In the genomic region with DNA sequence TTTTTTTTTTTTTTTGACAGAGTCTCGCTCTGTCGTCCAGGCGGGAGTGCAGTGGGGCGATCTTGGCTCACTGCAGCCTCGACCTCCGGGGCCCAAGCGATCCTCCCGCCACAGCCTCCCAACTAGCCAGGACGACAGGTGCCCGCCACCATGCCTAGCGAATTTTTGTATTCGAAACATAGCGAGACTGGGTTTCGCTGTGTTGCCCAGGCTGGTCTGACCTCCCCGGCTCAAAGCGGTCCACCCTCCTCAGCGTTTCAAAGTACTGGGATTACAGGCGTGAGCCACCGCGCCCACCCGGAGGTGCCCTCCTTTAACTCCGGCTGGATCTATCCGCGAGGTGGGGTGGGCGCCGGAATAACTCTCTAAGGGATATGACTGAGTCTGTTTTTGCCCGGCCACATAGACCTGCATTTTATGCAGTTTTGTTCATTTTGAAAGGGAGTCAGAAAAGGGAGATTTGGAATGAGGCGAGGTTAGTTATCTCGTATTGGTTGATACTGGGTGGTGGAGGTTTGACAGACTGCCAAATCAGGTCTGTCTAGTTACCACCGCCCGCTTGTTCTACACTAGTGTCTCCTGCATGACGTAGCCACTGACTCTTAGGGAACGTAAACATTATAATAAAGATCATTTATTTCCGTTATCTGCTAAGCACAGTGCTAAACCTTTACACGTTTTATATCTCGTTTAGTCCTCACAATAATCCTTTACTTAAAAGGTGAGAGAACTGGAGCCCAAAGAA, we compare ENCODE assay signal across 8 cellular contexts. TPM values are rescaled to one million over a fixed set of nuclear protein-coding genes. Genes with fewer than 3 reads are reported as not detected.
DNase-seq lines count a peak whose midpoint lies in the region; ATAC-seq and TF ChIP-seq lines count a peak whose summit lies in the region.

No MANE protein-coding gene starts in this region.

- H3K9me2 ChIP-seq in SK-N-SH = no peaks in the 10 kb centered on the region

- H3K4me3 ChIP-seq in SK-N-SH (ENCODE audit: low read depth in 2 of 2, low read length in 1 of 2) (peak overlapping the region; percentile 72 to 98), iPS-18a (ENCODE audit: low read length) (peak overlapping the region; percentile 100), suprapubic skin (peak overlapping the region; percentile 89)

- H4K20me1 ChIP-seq in SK-N-SH (ENCODE audit: insufficient read depth) = peaks cover 32% of the 10 kb centered on the region

- 0 out of 2 replicates have a peak overlapping the region, but pooled peaks have one; percentile 97 for H3K9ac ChIP-seq in SK-N-SH
- H3K9ac ChIP-seq in iPS-18a (ENCODE audit: low read length) = peak overlapping the region; percentile 100

- CTCF ChIA-PET in SK-N-SH (lab: Yijun Ruan, JAX) = interaction anchor here (0.7 to 1.6 kb wide), 2 partner anchors 9 to 376 kb away, joined by 4 read pairs; no protein-coding TSS in a partner anchor

- TF ChIP-seq EP300 in SK-N-SH (IDR thresholded peaks at IDR 0.05; ENCODE audit: borderline replicate concordance in 1 of 2, low read depth in 1 of 2, low read length in 1 of 2) (no peak), suprapubic skin (IDR thresholded peaks at IDR 0.05) (no peak)

- H3K27ac ChIP-seq in SK-N-SH (ENCODE audit: low read depth in 2 of 2, low read length in 1 of 2) = no peak overlapping the region
- no peak overlapping the region for H3K27ac ChIP-seq in iPS-18a (ENCODE audit: low read length)
- no peak overlapping the region for H3K27ac ChIP-seq in suprapubic skin

- no peaks in the 10 kb centered on the region for H3K27me3 Mint-ChIP-seq in activated T-helper 2 cell treated with anti-CD3 and anti-CD28 coated beads, Interferon-gamma antibody, Interleukin-2, Interleukin-4, amounts not matched to agents 10 μg/mL and 5 μg/mL and 100 μg/mL, durations not matched to agents 14 hours and 24 hours and 36 hours (ENCODE audit: low read depth)

- intact Hi-C loops in activated T-helper 2 cell treated with anti-CD3 and anti-CD28 coated beads, Interferon-gamma antibody, Interleukin-2, Interleukin-4, amounts not matched to agents 10 μg/mL and 5 μg/mL and 100 μg/mL, durations not matched to agents 14 hours and 24 hours and 36 hours (cut with micrococcal nuclease) = loop anchor here (2.0 kb wide), 1 partner anchor 351 kb away; a partner anchor contains a TSS

- no peaks in the 10 kb centered on the region for H3K9me3 Mint-ChIP-seq in activated T-helper 2 cell treated with anti-CD3 and anti-CD28 coated beads, Interferon-gamma antibody, Interleukin-2, Interleukin-4, amounts not matched to agents 10 μg/mL and 5 μg/mL and 100 μg/mL, durations not matched to agents 14 hours and 24 hours and 36 hours

- H3K36me3 ChIP-seq in SK-N-SH (replicated peaks in 1 of 2; ENCODE audit: control insufficient read depth in 1 of 2, insufficient read depth in 2 of 2, low read length in 1 of 2) = peaks cover 6 to 22% of the 10 kb centered on the region in 2 experiments
- H3K36me3 ChIP-seq in iPS-18a (ENCODE audit: control insufficient read depth, low read depth, low read length) = peaks cover 11% of the 10 kb centered on the region
- H3K36me3 ChIP-seq in suprapubic skin = peaks cover 6% of the 10 kb centered on the region

- peak overlapping the region; percentile 51 for H3K27ac Mint-ChIP-seq in activated T-helper 2 cell treated with anti-CD3 and anti-CD28 coated beads, Interferon-gamma antibody, Interleukin-2, Interleukin-4, amounts not matched to agents 10 μg/mL and 5 μg/mL and 100 μg/mL, durations not matched to agents 14 hours and 24 hours and 36 hours

- no peak for TF ChIP-seq RAD21 in SK-N-SH (IDR thresholded peaks at IDR 0.05; ENCODE audit: low read length)

- H3K36me3 Mint-ChIP-seq in activated T-helper 2 cell treated with anti-CD3 and anti-CD28 coated beads, Interferon-gamma antibody, Interleukin-2, Interleukin-4, amounts not matched to agents 10 μg/mL and 5 μg/mL and 100 μg/mL, durations not matched to agents 14 hours and 24 hours and 36 hours (ENCODE audit: low read depth) = peaks cover 32% of the 10 kb centered on the region

- no peaks in the 10 kb centered on the region for H3K9me3 ChIP-seq in SK-N-SH
- no peaks in the 10 kb centered on the region for H3K9me3 ChIP-seq in iPS-18a (ENCODE audit: control insufficient read depth, low read depth, low read length)
- no peaks in the 10 kb centered on the region for H3K9me3 ChIP-seq in suprapubic skin

- peak overlapping the region; percentile 82 for H3K4me2 ChIP-seq in SK-N-SH

- peak overlapping the region; percentile 69 for H3K4me3 Mint-ChIP-seq in activated T-helper 2 cell treated with anti-CD3 and anti-CD28 coated beads, Interferon-gamma antibody, Interleukin-2, Interleukin-4, amounts not matched to agents 10 μg/mL and 5 μg/mL and 100 μg/mL, durations not matched to agents 14 hours and 24 hours and 36 hours (ENCODE audit: low read depth)

- POLR2A ChIA-PET in SK-N-SH (lab: Yijun Ruan, JAX) = no interaction called here

- H3K79me2 ChIP-seq in SK-N-SH (ENCODE audit: insufficient read depth) = peaks cover 41% of the 10 kb centered on the region

- H3K4me1 ChIP-seq in SK-N-SH (ENCODE audit: control insufficient read depth in 1 of 2, insufficient read depth in 2 of 2, low read depth in 1 of 2, low read length in 1 of 2) = peaks cover 4 to 5% of the 10 kb centered on the region in 2 experiments; a peak in 1 of 4 replicates
- no peaks in the 10 kb centered on the region for H3K4me1 ChIP-seq in iPS-18a (ENCODE audit: control insufficient read depth, low read depth, low read length)
- H3K4me1 ChIP-seq in suprapubic skin = peaks cover 19% of the 10 kb centered on the region

- H3F3A ChIP-seq in SK-N-SH (replicated peaks; ENCODE audit: insufficient read depth) = peaks cover 9% of the 10 kb centered on the region

- TF ChIP-seq POLR2A in suprapubic skin (IDR thresholded peaks at IDR 0.05) = no peak

- ATAC-seq in SK-N-SH treated with all-trans-retinoic acid at 6 μM for 48 hours = no peak

- H3K4me1 Mint-ChIP-seq in activated T-helper 2 cell treated with anti-CD3 and anti-CD28 coated beads, Interferon-gamma antibody, Interleukin-2, Interleukin-4, amounts not matched to agents 10 μg/mL and 5 μg/mL and 100 μg/mL, durations not matched to agents 14 hours and 24 hours and 36 hours (ENCODE audit: low read depth) = peaks cover 20% of the 10 kb centered on the region

- whole genome bisulfite sequencing in SK-N-SH (ENCODE audit: low lambda C conversion rate) = 71% methylated on average over 35 of the region's 36 CpGs
- 66% methylated on average over 30 of the region's 36 CpGs for WGBS in suprapubic skin

- DNase-seq in SK-N-SH (no peak), suprapubic skin (ENCODE audit: low spot score in 2 of 2) (peak in 1 of 2 donors; percentile 65), superior temporal gyrus (ENCODE audit: extremely low spot score) (no peak), NAMALWA (ENCODE audit: low spot score) (no peak), ecto neural progenitor cell (ENCODE audit: low spot score) (no peak)
- no peak for DNase-seq in activated T-helper 2 cell treated with anti-CD3 and anti-CD28 coated beads, Interferon-gamma antibody, Interleukin-2, Interleukin-4, amounts not matched to agents 10 μg/mL and 5 μg/mL and 100 μg/mL, durations not matched to agents 14 hours and 24 hours and 36 hours (ENCODE audit: low spot score)

- TF ChIP-seq CTCF in SK-N-SH (IDR thresholded peaks at IDR 0.05) = no peak
- TF ChIP-seq CTCF in suprapubic skin (IDR thresholded peaks at IDR 0.05) = no peak

- H3K27me3 ChIP-seq in SK-N-SH (ENCODE audit: insufficient read depth) = no peaks in the 10 kb centered on the region
- no peaks in the 10 kb centered on the region for H3K27me3 ChIP-seq in iPS-18a (ENCODE audit: control insufficient read depth, insufficient read depth, low read length)
- no peaks in the 10 kb centered on the region for H3K27me3 ChIP-seq in suprapubic skin

- H2AFZ ChIP-seq in SK-N-SH (ENCODE audit: low read depth) = peak overlapping the region; percentile 87

TF ChIP-seq in SK-N-SH, 30 proteins besides CTCF, POLR2A, EP300 and RAD21 (continues in another document):
- no peak for TF ChIP-seq EZH2phosphoT487 (IDR thresholded peaks at IDR 0.05; ENCODE audit: borderline replicate concordance, low read depth)

TF ChIP-seq in SK-N-SH treated with all-trans-retinoic acid at 6 μM for 48 hours, 23 proteins besides CTCF, POLR2A, EP300 and RAD21 (continues in another document):
- TF ChIP-seq BACH2 (CRISPR knock-in tag; IDR thresholded peaks at IDR 0.05; ENCODE audit: borderline replicate concordance) = no peak
- no peak for TF ChIP-seq ZC3H10 (CRISPR knock-in tag; IDR thresholded peaks at IDR 0.05)
- TF ChIP-seq ZNF70 (CRISPR knock-in tag; IDR thresholded peaks at IDR 0.05) = no peak

RNA-seq across cellular contexts. Expression of a gene that starts 0.9 kb away (rescaled TPM):
- polyA plus RNA-seq in SK-N-SH (2012; rRNA removed) = 75.0 and 75.1 TPM in 2 replicates
- polyA plus RNA-seq in SK-N-SH (2012; cell fraction: cytosol; rRNA removed) = 105 and 118 TPM in 2 replicates
- 35.3 and 62.2 TPM in 2 replicates for polyA plus RNA-seq in SK-N-SH (2012; cell fraction: nucleus; rRNA removed)
- total RNA-seq in activated T-helper 2 cell treated with anti-CD3 and anti-CD28 coated beads, Interferon-gamma antibody, Interleukin-2, Interleukin-4, amounts not matched to agents 10 μg/mL and 5 μg/mL and 100 μg/mL, durations not matched to agents 14 hours and 24 hours and 36 hours = 360 and 367 TPM in 2 replicates
- 10 to 100 TPM; 46.3 to 83.7 (median 75.8) TPM for total RNA-seq in suprapubic skin

RNA-seq across cellular contexts. Expression of a gene that starts 16.1 kb away (rescaled TPM):
- polyA plus RNA-seq in SK-N-SH (2012; rRNA removed) = 32.5 and 33.1 TPM in 2 replicates
- 35.5 and 47.0 TPM in 2 replicates for polyA plus RNA-seq in SK-N-SH (2012; cell fraction: cytosol; rRNA removed)
- 25.2 and 25.9 TPM in 2 replicates for polyA plus RNA-seq in SK-N-SH (2012; cell fraction: nucleus; rRNA removed)
- total RNA-seq in activated T-helper 2 cell treated with anti-CD3 and anti-CD28 coated beads, Interferon-gamma antibody, Interleukin-2, Interleukin-4, amounts not matched to agents 10 μg/mL and 5 μg/mL and 100 μg/mL, durations not matched to agents 14 hours and 24 hours and 36 hours = 27.5 and 29.1 TPM in 2 replicates
- total RNA-seq in suprapubic skin = 10 to 100 TPM; 45.6 to 64.3 (median 57.7) TPM

RNA-seq across cellular contexts. Expression of a gene that starts 35.5 kb away (rescaled TPM):
- 0.90 and 1.2 TPM in 2 replicates for polyA plus RNA-seq in SK-N-SH (2012; rRNA removed)
- 0.81 and 1.3 TPM in 2 replicates for polyA plus RNA-seq in SK-N-SH (2012; cell fraction: cytosol; rRNA removed)
- 2.9 and 4.8 TPM in 2 replicates for polyA plus RNA-seq in SK-N-SH (2012; cell fraction: nucleus; rRNA removed)
- total RNA-seq in activated T-helper 2 cell treated with anti-CD3 and anti-CD28 coated beads, Interferon-gamma antibody, Interleukin-2, Interleukin-4, amounts not matched to agents 10 μg/mL and 5 μg/mL and 100 μg/mL, durations not matched to agents 14 hours and 24 hours and 36 hours = 5.0 and 5.5 TPM in 2 replicates
- 1 to 10 TPM; 1.1 to 3.8 (median 2.0) TPM for total RNA-seq in suprapubic skin
